In the genomic region with DNA sequence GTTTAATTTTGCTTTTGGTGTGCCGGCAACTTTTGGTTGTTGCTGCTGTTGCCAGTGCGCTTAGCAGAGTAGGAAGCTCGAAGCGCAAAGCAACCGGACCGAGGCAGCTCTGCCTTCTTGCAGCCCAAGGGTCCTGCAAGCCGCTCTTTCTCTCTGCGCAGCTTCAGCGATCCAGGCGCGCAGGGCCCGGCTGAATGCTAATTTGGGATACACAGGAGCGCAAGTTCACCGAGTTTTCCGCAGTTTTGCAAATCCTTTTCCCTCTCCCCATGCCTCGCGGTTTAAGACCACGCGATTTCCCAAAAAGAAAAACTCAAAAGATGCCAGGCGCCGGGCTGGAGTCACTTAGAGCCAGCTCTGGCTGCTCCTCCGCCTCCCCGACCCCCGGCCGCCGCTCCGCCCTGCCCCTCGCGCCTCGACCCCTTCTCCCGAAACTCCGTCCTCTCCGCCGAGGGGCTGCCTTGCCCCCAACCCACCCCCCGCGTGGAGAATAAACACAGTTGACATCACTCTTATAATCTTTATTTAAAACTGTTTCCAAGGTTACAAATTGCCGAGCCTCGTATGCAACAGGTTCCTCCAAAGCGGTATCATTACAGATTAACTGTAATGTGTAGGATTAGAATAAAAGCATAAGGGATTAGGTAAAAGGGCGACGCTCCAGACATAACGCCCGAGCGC, we compare ENCODE assay signal across 1 cellular context.
TF ChIP-seq lines count a peak whose summit lies in the region.

No MANE protein-coding gene starts in this region.

TF ChIP-seq in H1, 55 proteins besides CTCF, POLR2A, EP300 and RAD21:
- TF ChIP-seq RNF2 (IDR thresholded peaks at IDR 0.05; ENCODE audit: borderline replicate concordance, low read depth, low read length, missing control alignments, poor library complexity, severe bottlenecking) (peak; percentile 87), ASH2L (IDR thresholded peaks at IDR 0.05; ENCODE audit: low read length) (peak; percentile 6), SAP30 (IDR thresholded peaks at IDR 0.05; ENCODE audit: insufficient read depth, insufficient replicate concordance, low read length) (no peak), CBX8 (IDR thresholded peaks at IDR 0.05; ENCODE audit: borderline replicate concordance, low read depth, low read length) (0 out of 2 replicates have a peak, but pooled peaks have one; percentile 20)
- TF ChIP-seq, protein P1, sequence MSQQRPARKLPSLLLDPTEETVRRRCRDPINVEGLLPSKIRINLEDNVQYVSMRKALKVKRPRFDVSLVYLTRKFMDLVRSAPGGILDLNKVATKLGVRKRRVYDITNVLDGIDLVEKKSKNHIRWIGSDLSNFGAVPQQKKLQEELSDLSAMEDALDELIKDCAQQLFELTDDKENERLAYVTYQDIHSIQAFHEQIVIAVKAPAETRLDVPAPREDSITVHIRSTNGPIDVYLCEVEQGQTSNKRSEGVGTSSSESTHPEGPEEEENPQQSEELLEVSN (IDR thresholded peaks at IDR 0.05) = peak; percentile 55
